In the genomic region with DNA sequence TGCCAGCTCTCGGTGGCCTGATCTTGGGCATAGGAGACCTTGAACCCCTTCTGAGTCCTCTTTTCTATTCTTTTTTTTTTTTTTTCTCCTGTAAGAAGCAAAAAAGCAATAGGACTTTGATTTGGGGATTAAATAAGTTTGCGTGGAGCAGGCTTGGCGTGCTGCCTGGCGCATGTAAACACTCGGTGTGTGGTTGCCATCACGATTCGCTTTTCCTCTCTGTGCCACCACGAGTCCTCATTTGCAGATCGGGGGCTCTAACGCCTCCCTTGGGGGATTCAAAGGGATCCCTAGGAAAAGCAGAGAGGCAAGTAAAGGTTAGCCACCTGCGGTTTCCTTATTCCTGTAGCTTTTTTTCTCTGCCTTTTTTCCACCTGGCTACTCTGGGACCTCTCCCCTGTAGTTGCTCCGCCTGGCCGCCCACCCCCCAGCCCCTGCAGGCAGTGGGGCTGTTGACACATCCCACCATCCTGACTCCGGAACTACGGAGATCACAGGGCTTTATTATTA, we compare ENCODE assay signal across 9 cellular contexts. TPM values are rescaled to one million over a fixed set of nuclear protein-coding genes. Genes with fewer than 3 reads are reported as not detected.
DNase-seq lines count a peak whose midpoint lies in the region; TF ChIP-seq lines count a peak whose summit lies in the region.
"Had no signal": no experiment of that assay in that cellular context is flagged by ENCODE, and none has a peak within 500 bp of the region (broad histone marks: within the 10 kb centered on the region; RNA-seq: fewer than 3 reads in every experiment).

No MANE protein-coding gene starts in this region.

- H3K4me1 ChIP-seq in mucosa of stomach (ENCODE audit: control insufficient read depth, insufficient read depth, low read length) (peaks cover 40% of the 10 kb centered on the region), urinary bladder (ENCODE audit: insufficient read depth) (no peaks in the 10 kb centered on the region)

- TF ChIP-seq CTCF in WI38 (IDR thresholded peaks at IDR 0.05; ENCODE audit: low read depth, low read length): no peak

- 2% methylated on average over 15 of the region's 15 CpGs for WGBS in urinary bladder

- peak overlapping the region; percentile 93 for H3K9ac ChIP-seq in mucosa of stomach (ENCODE audit: low read length)

- no peaks in the 10 kb centered on the region for H3K9me3 ChIP-seq in mucosa of stomach (ENCODE audit: control insufficient read depth, low read length)

- H3K36me3 ChIP-seq in mucosa of stomach (ENCODE audit: control insufficient read depth, insufficient read depth, low read length) (peaks cover 16% of the 10 kb centered on the region), urinary bladder (ENCODE audit: insufficient read depth) (no peaks in the 10 kb centered on the region)

- peak; percentile 29 for DNase-seq in stimulated activated CD4-positive, alpha-beta T cell treated with anti-CD3 and anti-CD28 coated beads, Interleukin-15, amount 100 ng/mL, for 24 hours
- no peak for DNase-seq in stimulated activated CD4-positive, alpha-beta T cell treated with anti-CD3 and anti-CD28 coated beads, Interleukin-1b, Interleukin-23, amount 100 ng/mL, for 48 hours
- no peak for DNase-seq in epithelial cell of prostate (ENCODE audit: low read depth, low spot score)
- DNase-seq in A172 (ENCODE audit: low spot score): no peak
- DNase-seq in NK-92 (lab: John Stamatoyannopoulos, UW; ENCODE audit: unreplicated experiment): no peak

- H3K4me3 ChIP-seq in WI38 (ENCODE audit: low read depth, low read length): peak overlapping the region; percentile 99
- H3K4me3 ChIP-seq in mucosa of stomach (ENCODE audit: low read length): peak overlapping the region; percentile 89
- H3K4me3 ChIP-seq in urinary bladder (ENCODE audit: low read depth, low read length): peak overlapping the region; percentile 90

- H3K27me3 ChIP-seq in mucosa of stomach (ENCODE audit: control insufficient read depth, insufficient read depth, low read length): no peaks in the 10 kb centered on the region

- H3K27ac ChIP-seq in epithelial cell of prostate: peak overlapping the region; percentile 77
- no peak overlapping the region for H3K27ac ChIP-seq in urinary bladder (ENCODE audit: low read depth)

RNA-seq across cellular contexts. Expression of gene SAFB, which starts 1.3 kb away (rescaled TPM):
- 63.3 TPM for total RNA-seq in urinary bladder
- polyA plus RNA-seq in urinary bladder: 69.3 TPM
- 25.7 and 31.5 TPM in 2 replicates for total RNA-seq in A172 (2014; rRNA removed; shearing (Covaris generic))

RNA-seq across cellular contexts. Expression of gene SAFB2, which starts 1.6 kb away (rescaled TPM):
- 47.9 TPM for total RNA-seq in urinary bladder
- polyA plus RNA-seq in urinary bladder: 53.5 TPM
- total RNA-seq in A172 (2014; rRNA removed; shearing (Covaris generic)): 18.5 and 22.4 TPM in 2 replicates

RNA-seq across cellular contexts. Expression of gene MICOS13, which starts 56.1 kb away (rescaled TPM):
- total RNA-seq in urinary bladder: 18.8 TPM
- 98.4 TPM for polyA plus RNA-seq in urinary bladder
- 49.6 and 81.0 TPM in 2 replicates for total RNA-seq in A172 (2014; rRNA removed; shearing (Covaris generic))

RNA-seq across cellular contexts. Expression of gene TINCR, which starts 56.5 kb away (rescaled TPM):
- total RNA-seq in urinary bladder: 1.6 TPM
- 0.85 TPM for polyA plus RNA-seq in urinary bladder
- total RNA-seq in A172 (2014; rRNA removed; shearing (Covaris generic)): 0.50 and 1.8 TPM in 2 replicates
- total RNA-seq: pulmonary artery endothelial cell had no signal

RNA-seq across cellular contexts. Expression of gene HSD11B1L, which starts 56.6 kb away (rescaled TPM):
- total RNA-seq in urinary bladder: 3.6 TPM
- polyA plus RNA-seq in urinary bladder: 17.5 TPM
- total RNA-seq in A172 (2014; rRNA removed; shearing (Covaris generic)): 24.1 and 58.4 TPM in 2 replicates
